9 cellular contexts compared by ENCODE assay signal in genomic region chr2:25822190-25823117, GRCh38. TPM values are rescaled to one million over a fixed set of nuclear protein-coding genes. Genes with fewer than 3 reads are reported as not detected.
A peak's percentile ranks its signal among the peaks of the same experiment; 100 is the strongest.
DNase-seq lines count a peak whose midpoint lies in the region; ATAC-seq and TF ChIP-seq lines count a peak whose summit lies in the region.
"Had no signal": no experiment of that assay in that cellular context is flagged by ENCODE, and none has a peak within 500 bp of the region (broad histone marks: within the 10 kb centered on the region; RNA-seq: fewer than 3 reads in every experiment).

No MANE protein-coding gene starts in this region.

- H3K27ac ChIP-seq in Karpas-422 (ENCODE audit: low read length), result peak overlapping the region; percentile 54
- H3K27ac ChIP-seq in vagina, result no peak overlapping the region
- H3K27ac ChIP-seq: KMS-11 had no signal

- H3K9me3 Mint-ChIP-seq in glutamatergic neuron (ENCODE audit: unreplicated experiment), result no peaks in the 10 kb centered on the region

- no peak for TF ChIP-seq POLR2A in vagina (IDR thresholded peaks at IDR 0.05)

- H3K9ac ChIP-seq in Karpas-422 (ENCODE audit: low read length), result peak overlapping the region; percentile 56
- H3K9ac ChIP-seq: KMS-11 had no signal

- no peaks in the 10 kb centered on the region for H3K9me3 ChIP-seq in Karpas-422 (ENCODE audit: low read length)
- no peaks in the 10 kb centered on the region for H3K9me3 ChIP-seq in vagina
- H3K9me3 ChIP-seq in HAP-1, result no peaks in the 10 kb centered on the region

- TF ChIP-seq CTCF in glutamatergic neuron (IDR thresholded peaks at IDR 0.05; ENCODE audit: partially characterized antibody, unreplicated experiment) (no peak), vagina (IDR thresholded peaks at IDR 0.05) (no peak)

- H3K36me3 ChIP-seq in Karpas-422 (ENCODE audit: insufficient read depth, low read length) (no peaks in the 10 kb centered on the region), vagina (no peaks in the 10 kb centered on the region), HAP-1 (replicated peaks) (no peaks in the 10 kb centered on the region)

- no peaks in the 10 kb centered on the region for H3K36me3 Mint-ChIP-seq in glutamatergic neuron (ENCODE audit: unreplicated experiment)

- H3K4me1 ChIP-seq in Karpas-422 (ENCODE audit: low read length) (peaks cover 42% of the 10 kb centered on the region), vagina (peaks cover 11% of the 10 kb centered on the region), HAP-1 (peaks cover 27% of the 10 kb centered on the region)

- H3K27me3 ChIP-seq in Karpas-422 (ENCODE audit: low read length), result no peaks in the 10 kb centered on the region
- no peaks in the 10 kb centered on the region for H3K27me3 ChIP-seq in vagina
- no peaks in the 10 kb centered on the region for H3K27me3 ChIP-seq in HAP-1 (ENCODE audit: low read depth)

- H3K27me3 Mint-ChIP-seq in glutamatergic neuron (ENCODE audit: unreplicated experiment), result no peaks in the 10 kb centered on the region

- in situ Hi-C loops in HAP-1 (cut with MboI; ENCODE audit: low sequenced_read_pairs), result no loop called here

- H3K9me2 ChIP-seq in Karpas-422 (replicated peaks; ENCODE audit: insufficient read depth, low read length), result no peaks in the 10 kb centered on the region

- no peaks in the 10 kb centered on the region for H4K20me1 ChIP-seq in Karpas-422 (ENCODE audit: insufficient read depth, low read depth, low read length)

- peak; percentile 83 for DNase-seq in Karpas-422
- peak; percentile 54 for DNase-seq in activated T-helper 9 cell treated with anti-CD3 and anti-CD28 coated beads, Interleukin-2, amount 50 U/mL, for 16 hours (ENCODE audit: low read depth)
- peak; percentile 48 for DNase-seq in glutamatergic neuron
- peak; percentile 68 for DNase-seq in sciatic nerve (ENCODE audit: low spot score)
- DNase-seq in vagina (ENCODE audit: extremely low spot score in 2 of 2), result no peak
- DNase-seq in HAP-1 (ENCODE audit: low spot score in 2 of 2), result no peak

- H3K4me3 ChIP-seq in Karpas-422 (ENCODE audit: low read length) (peak overlapping the region; percentile 53), vagina (peak overlapping the region; percentile 25 to 30), HAP-1 (no peak overlapping the region)

- intact Hi-C loops in sciatic nerve (cut with DNase I) (no loop called here), vagina (cut with DNase I) (no loop called here)

- peak overlapping the region; percentile 72 for H3K4me2 ChIP-seq in Karpas-422 (ENCODE audit: low read depth, low read length, poor library complexity, severe bottlenecking)
- H3K4me2 ChIP-seq: KMS-11 had no signal

- peak overlapping the region; percentile 0 for H3K4me3 Mint-ChIP-seq in glutamatergic neuron (ENCODE audit: unreplicated experiment)

- peak; percentile 90 for ATAC-seq in sciatic nerve
- ATAC-seq in GM21526 (IDR thresholded peaks at IDR 0.05; ENCODE audit: low FRiP score, unreplicated experiment), result no peak
- no peak for ATAC-seq in HG03378 (IDR thresholded peaks at IDR 0.05; ENCODE audit: unreplicated experiment)

- no peak overlapping the region for H2AFZ ChIP-seq in Karpas-422 (ENCODE audit: low read length)

- H3K79me2 ChIP-seq in Karpas-422 (ENCODE audit: low read length), result peaks cover 95% of the 10 kb centered on the region

- peaks cover 3% of the 10 kb centered on the region for H3K4me1 Mint-ChIP-seq in glutamatergic neuron (ENCODE audit: low read depth, unreplicated experiment)

- H3K27ac Mint-ChIP-seq in glutamatergic neuron (ENCODE audit: unreplicated experiment), result no peak overlapping the region

RNA-seq across cellular contexts. Expression of gene ASXL2, which starts 55.8 kb away (rescaled TPM):
- 14.4 and 17.6 TPM in 2 replicates for total RNA-seq in Karpas-422 (2014; rRNA removed; shearing (Covaris generic); ENCODE audit: low replicate concordance)
- 19.9 TPM for total RNA-seq in glutamatergic neuron (ENCODE audit: unreplicated experiment)
- 41.2 TPM for total RNA-seq in sciatic nerve
- total RNA-seq in vagina, result 16.2 TPM

Comparison
In these comparisons a context has a peak if more than half of its experiments do, and no peak if none do; other contexts are left out.
1. DNase-seq: peak in Karpas-422 (single experiment), activated T-helper 9 cell treated with anti-CD3 and anti-CD28 coated beads, Interleukin-2, amount 50 U/mL, for 16 hours (single experiment), glutamatergic neuron (single experiment) and sciatic nerve (single experiment); none in vagina (0 of 2) and HAP-1 (0 of 2).